16 cellular contexts compared by ENCODE assay signal in genomic region chr7:19470031-19470430, GRCh38.
A peak's percentile ranks its signal among the peaks of the same experiment; 100 is the strongest.
DNase-seq lines count a peak whose midpoint lies in the region; ATAC-seq lines count a peak whose summit lies in the region.
"Had no signal": no experiment of that assay in that cellular context is flagged by ENCODE, and none has a peak within 500 bp of the region (broad histone marks: within the 10 kb centered on the region; RNA-seq: fewer than 3 reads in every experiment).

No MANE protein-coding gene starts in this region.

- no peak for ATAC-seq in HG02610 (IDR thresholded peaks at IDR 0.05; ENCODE audit: unreplicated experiment)
- no peak for ATAC-seq in GM21717 (IDR thresholded peaks at IDR 0.05; ENCODE audit: unreplicated experiment)
- ATAC-seq in GM21360 (IDR thresholded peaks at IDR 0.05; ENCODE audit: unreplicated experiment), result no peak

- DNase-seq in LHCN-M2 (ENCODE audit: low read depth) (peak; percentile 80), fibroblast of gingiva (ENCODE audit: low read depth) (peak; percentile 35), myocyte (ENCODE audit: low read depth) (peak; percentile 29), nucleus accumbens (lab: John Stamatoyannopoulos, UW) (no peak)
- DNase-seq: Calu3; CD4-positive, alpha-beta memory T cell; DMS53; MM.1S; NCI-H1092 treated with DMSO at 0.1 percent for 48 hours; NCI-H2107; NCI-H345; NCI-H526 treated with DMSO at 0.1 percent for 48 hours; SIG-M5 had no signal

Comparison
In these comparisons a context has a peak if more than half of its experiments do, and no peak if none do; other contexts are left out.
1. DNase-seq: peak in LHCN-M2 (single experiment), fibroblast of gingiva (single experiment) and myocyte (single experiment); none in nucleus accumbens (0 of 56).